10 cellular contexts compared by ENCODE assay signal in genomic region chr9:38380872-38381534, GRCh38. TPM values are rescaled to one million over a fixed set of nuclear protein-coding genes. Genes with fewer than 3 reads are reported as not detected.
DNase-seq lines count a peak whose midpoint lies in the region; ATAC-seq and TF ChIP-seq lines count a peak whose summit lies in the region.
"Had no signal": no experiment of that assay in that cellular context is flagged by ENCODE, and none has a peak within 500 bp of the region (broad histone marks: within the 10 kb centered on the region; RNA-seq: fewer than 3 reads in every experiment).

No MANE protein-coding gene starts in this region.

- H3K36me3 ChIP-seq in PC-9 (ENCODE audit: low read depth), result no peaks in the 10 kb centered on the region
- H3K36me3 ChIP-seq in gastrocnemius medialis, result no peaks in the 10 kb centered on the region
- no peaks in the 10 kb centered on the region for H3K36me3 ChIP-seq in WERI-Rb-1

- H3F3A ChIP-seq in PC-9 (ENCODE audit: insufficient read depth, low read depth), result peaks cover 11% of the 10 kb centered on the region

- no peak for TF ChIP-seq POLR2A in gastrocnemius medialis (IDR thresholded peaks at IDR 0.05)

- H3K27me3 ChIP-seq in PC-9 (ENCODE audit: insufficient read depth, low read depth), result no peaks in the 10 kb centered on the region
- H3K27me3 ChIP-seq in gastrocnemius medialis, result no peaks in the 10 kb centered on the region
- H3K27me3 ChIP-seq in WERI-Rb-1 (ENCODE audit: insufficient read depth, low read depth, severe bottlenecking), result no peaks in the 10 kb centered on the region

- peak overlapping the region; percentile 22; the same call in 1 of the 2 replicates for H2AFZ ChIP-seq in PC-9

- in situ Hi-C loops in gastrocnemius medialis (cut with MboI; ENCODE audit: low sequenced_read_pairs in 4 of 4), result loop anchor here in 1 of 4 donors (10.0 to 25.0 kb wide), 2 partner anchors 306 to 794 kb away; partner anchors contain the start of genes FBXO10 and TOMM5

- H3K79me2 ChIP-seq in PC-9 (ENCODE audit: low read depth), result no peaks in the 10 kb centered on the region

- TF ChIP-seq CTCF in PC-9 (conservative IDR thresholded peaks at IDR 0.05) (no peak), gastrocnemius medialis (IDR thresholded peaks at IDR 0.05 in 4 of 5, conservative IDR thresholded peaks at IDR 0.05 in 1 of 5) (no peak), WERI-Rb-1 (IDR thresholded peaks at IDR 0.05; ENCODE audit: low read depth, low read length) (no peak)

- intact Hi-C loops in PC-9 (cut with micrococcal nuclease; ENCODE audit: unreplicated experiment) (no loop called here), gastrocnemius medialis (cut with DNase I; ENCODE audit: low total_unique reads) (loop anchor here (1.0 to 10.0 kb wide), 4 partner anchors 364 to 896 kb away; partner anchors contain the start of genes FBXO10 and POLR1E)

- peaks cover 40% of the 10 kb centered on the region for H3K4me1 ChIP-seq in PC-9 (replicated peaks; ENCODE audit: insufficient read depth)
- H3K4me1 ChIP-seq in gastrocnemius medialis, result peaks cover 30% of the 10 kb centered on the region in 2 donors

- ATAC-seq in gastrocnemius medialis (peak; percentile 57 to 71), HG02571 (IDR thresholded peaks at IDR 0.05; ENCODE audit: unreplicated experiment) (no peak), HG02870 (IDR thresholded peaks at IDR 0.05; ENCODE audit: unreplicated experiment) (no peak), GM19023 (IDR thresholded peaks at IDR 0.05; ENCODE audit: unreplicated experiment) (no peak)

- H4K20me1 ChIP-seq in PC-9 (ENCODE audit: insufficient read depth), result no peaks in the 10 kb centered on the region

- CTCF ChIA-PET in PC-9 (lab: Charles Lee), result no interaction called here

- H3K4me3 ChIP-seq in PC-9 (no peak overlapping the region), gastrocnemius medialis (no peak overlapping the region), WERI-Rb-1 (ENCODE audit: low read depth, low read length) (no peak overlapping the region)

- peak overlapping the region; percentile 63 for H3K27ac ChIP-seq in PC-9
- peak overlapping the region; percentile 82 to 94 (median 90) for H3K27ac ChIP-seq in gastrocnemius medialis
- no peak overlapping the region for H3K27ac ChIP-seq in WERI-Rb-1

- H3K4me2 ChIP-seq in PC-9, result peak overlapping the region; percentile 30

- DNase-seq in NCI-H1092 (lab: John Stamatoyannopoulos, UW) (peak; percentile 74), PC-9 (peak in 1 of 2 experiments; percentile 81), iPS-NIHi11 (ENCODE audit: low spot score) (peak; percentile 36), gastrocnemius medialis (peak; percentile 62 to 67), WERI-Rb-1 (no peak)
- DNase-seq: SIG-M5 had no signal

- BruUV-seq in PC-9 (replicated peaks; lab: Mats Ljungman, UMichigan), result no TSS peak

- no peaks in the 10 kb centered on the region for H3K9me2 ChIP-seq in PC-9 (ENCODE audit: insufficient read depth)

- POLR2A ChIA-PET in PC-9 (lab: Charles Lee; ENCODE audit: unreplicated experiment), result no interaction called here

- H3K9me3 ChIP-seq in PC-9 (ENCODE audit: insufficient read depth, low read depth) (no peaks in the 10 kb centered on the region), gastrocnemius medialis (peaks cover 0 to 4% (median 4%) of the 10 kb centered on the region in 3 donors), WERI-Rb-1 (ENCODE audit: severe bottlenecking) (peaks cover 6% of the 10 kb centered on the region)

RNA-seq across cellular contexts. Expression of gene ALDH1B1, which starts 11.5 kb away (rescaled TPM):
- 13.1 and 18.9 TPM in 2 replicates for total RNA-seq in PC-9 (2021)
- total RNA-seq in gastrocnemius medialis, result 10 to 100 TPM; 21.0 to 50.9 (median 36.0) TPM

RNA-seq across cellular contexts. Expression of gene IGFBPL1, which starts 43.3 kb away (rescaled TPM):
- total RNA-seq in PC-9 (2021) (not detected in 2 replicates), gastrocnemius medialis (not detected)
- total RNA-seq: G401 had no signal

Comparison
In these comparisons a context has a peak if more than half of its experiments do, and no peak if none do; other contexts are left out.
1. ATAC-seq: peak in gastrocnemius medialis (2 of 2); none in HG02571 (single experiment), HG02870 (single experiment) and GM19023 (single experiment).